Comparison of ENCODE assay signal across 22 cellular contexts in the genomic region with DNA sequence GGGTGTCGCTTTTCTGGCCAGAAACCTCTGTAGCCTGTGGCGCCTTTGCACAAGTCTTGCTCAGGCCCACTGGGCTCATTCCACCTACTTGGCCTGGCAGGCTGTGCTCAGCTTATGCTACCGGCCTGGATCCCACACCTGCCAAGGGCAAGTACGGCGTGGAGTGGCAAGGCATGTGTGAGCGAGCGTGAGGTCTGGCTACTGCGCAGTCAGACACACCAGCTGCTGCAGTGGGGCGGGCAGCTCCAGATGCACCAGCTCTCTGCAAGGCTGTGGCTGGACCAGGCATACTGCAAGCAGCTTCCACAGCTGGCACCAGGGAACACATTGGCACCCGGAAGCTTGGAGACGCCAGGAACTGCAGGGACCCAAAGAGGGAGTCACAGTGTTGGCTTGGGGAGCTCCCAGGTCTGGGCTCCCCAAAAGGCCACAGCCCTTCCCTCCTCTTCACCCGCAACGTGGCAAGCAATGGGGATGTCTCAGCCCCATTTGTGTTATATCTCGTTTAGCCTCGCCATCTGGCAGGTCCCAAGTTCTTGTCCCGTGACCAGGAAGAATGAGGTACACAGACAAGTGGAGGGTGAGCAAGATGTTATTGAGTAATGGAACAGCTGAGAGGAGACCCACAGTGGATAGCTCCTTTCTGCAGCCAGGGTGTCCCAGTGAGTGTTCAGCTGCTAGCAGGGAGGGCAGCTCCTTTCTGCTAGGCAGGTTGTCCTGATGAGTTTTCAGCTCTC. TPM values are rescaled to one million over a fixed set of nuclear protein-coding genes. Genes with fewer than 3 reads are reported as not detected.
DNase-seq lines count a peak whose midpoint lies in the region; ATAC-seq and TF ChIP-seq lines count a peak whose summit lies in the region.
"Had no signal": no experiment of that assay in that cellular context is flagged by ENCODE, and none has a peak within 500 bp of the region (broad histone marks: within the 10 kb centered on the region; RNA-seq: fewer than 3 reads in every experiment).

No MANE protein-coding gene starts in this region.

- peaks cover 19% of the 10 kb centered on the region for H3K36me3 Mint-ChIP-seq in activated CD4-positive, alpha-beta memory T cell treated with anti-CD3 and anti-CD28 coated beads for 36 hours
- H3K36me3 Mint-ChIP-seq in activated CD4-positive, alpha-beta memory T cell treated with anti-CD3 and anti-CD28 coated beads, Interleukin-2, amount 10 ng/mL, durations not matched to agents 7 days and 5 days (ENCODE audit: low read depth) = peaks cover 34% of the 10 kb centered on the region
- peaks cover 34% of the 10 kb centered on the region for H3K36me3 Mint-ChIP-seq in activated B cell treated with CpG ODN at 0.5 μM for 24 hours (ENCODE audit: low read depth)
- H3K36me3 Mint-ChIP-seq in progenitor cell of endocrine pancreas (ENCODE audit: insufficient read depth) = peaks cover 3% of the 10 kb centered on the region
- H3K36me3 Mint-ChIP-seq: natural killer cell had no signal

- H3K27ac Mint-ChIP-seq in activated CD4-positive, alpha-beta memory T cell treated with anti-CD3 and anti-CD28 coated beads for 36 hours = peak overlapping the region; percentile 59
- H3K27ac Mint-ChIP-seq in activated CD4-positive, alpha-beta memory T cell treated with anti-CD3 and anti-CD28 coated beads, Interleukin-2, amount 10 ng/mL, durations not matched to agents 7 days and 5 days = no peak overlapping the region
- peak overlapping the region; percentile 54 for H3K27ac Mint-ChIP-seq in activated B cell treated with CpG ODN at 0.5 μM for 24 hours
- peak overlapping the region; percentile 22 for H3K27ac Mint-ChIP-seq in progenitor cell of endocrine pancreas

- H3K27me3 Mint-ChIP-seq in activated CD4-positive, alpha-beta memory T cell treated with anti-CD3 and anti-CD28 coated beads for 36 hours = no peaks in the 10 kb centered on the region
- no peaks in the 10 kb centered on the region for H3K27me3 Mint-ChIP-seq in activated CD4-positive, alpha-beta memory T cell treated with anti-CD3 and anti-CD28 coated beads, Interleukin-2, amount 10 ng/mL, durations not matched to agents 7 days and 5 days
- no peaks in the 10 kb centered on the region for H3K27me3 Mint-ChIP-seq in activated B cell treated with CpG ODN at 0.5 μM for 24 hours
- no peaks in the 10 kb centered on the region for H3K27me3 Mint-ChIP-seq in progenitor cell of endocrine pancreas
- H3K27me3 Mint-ChIP-seq: activated CD8-positive, alpha-beta memory T cell treated with anti-CD3 and anti-CD28 coated beads, Interleukin-2, amount 10 ng/mL, durations not matched to agents 7 days and 5 days; central memory CD8-positive, alpha-beta T cell had no signal

- CTCF ChIA-PET in activated CD4-positive, alpha-beta memory T cell treated with anti-CD3 and anti-CD28 coated beads for 36 hours (lab: Charles Lee) = interaction anchor here (3.4 kb wide), 1 partner anchor 39 kb away, joined by 26 read pairs; no protein-coding TSS in a partner anchor
- CTCF ChIA-PET in activated CD4-positive, alpha-beta memory T cell treated with anti-CD3 and anti-CD28 coated beads, Interleukin-2, amount 10 ng/mL, durations not matched to agents 7 days and 5 days (lab: Charles Lee) = no interaction called here
- CTCF ChIA-PET in activated B cell treated with CpG ODN at 0.5 μM for 24 hours (lab: Charles Lee) = interaction anchor here (1.5 kb wide), 1 partner anchor 100 kb away, joined by 6 read pairs; no protein-coding TSS in a partner anchor

- DNase-seq in activated CD4-positive, alpha-beta memory T cell treated with anti-CD3 and anti-CD28 coated beads for 36 hours = no peak
- DNase-seq in activated CD4-positive, alpha-beta memory T cell treated with anti-CD3 and anti-CD28 coated beads, Interleukin-2, amount 10 ng/mL, durations not matched to agents 7 days and 5 days = no peak
- DNase-seq in activated B cell treated with CpG ODN at 0.5 μM for 24 hours = no peak
- no peak for DNase-seq in progenitor cell of endocrine pancreas (ENCODE audit: low spot score, unreplicated experiment)
- DNase-seq in NCI-H2029 (lab: John Stamatoyannopoulos, UW) = no peak
- no peak for DNase-seq in NCI-H2029 treated with DMSO at 0.1 percent for 48 hours (lab: John Stamatoyannopoulos, UW)
- DNase-seq: activated CD8-positive, alpha-beta memory T cell treated with anti-CD3 and anti-CD28 coated beads, Interleukin-2, amount 10 ng/mL, durations not matched to agents 7 days and 5 days; activated gamma-delta T cell; aorta; left cardiac atrium; natural killer cell; NCI-H1092 treated with DMSO at 0.1 percent for 48 hours; NCI-H526; PC-3; stomach; T-helper 9 cell; upper lobe of right lung had no signal

- peaks cover 35% of the 10 kb centered on the region for H3K4me1 Mint-ChIP-seq in activated CD4-positive, alpha-beta memory T cell treated with anti-CD3 and anti-CD28 coated beads for 36 hours (ENCODE audit: low read depth)
- H3K4me1 Mint-ChIP-seq in activated CD4-positive, alpha-beta memory T cell treated with anti-CD3 and anti-CD28 coated beads, Interleukin-2, amount 10 ng/mL, durations not matched to agents 7 days and 5 days = peaks cover 30% of the 10 kb centered on the region
- H3K4me1 Mint-ChIP-seq in activated B cell treated with CpG ODN at 0.5 μM for 24 hours (peaks cover 38% of the 10 kb centered on the region), progenitor cell of endocrine pancreas (ENCODE audit: low read depth) (peaks cover 22% of the 10 kb centered on the region)

- no peak for ATAC-seq in activated B cell treated with CpG ODN at 0.5 μM for 24 hours (ENCODE audit: low read depth)
- no peak for ATAC-seq in HG02623 (IDR thresholded peaks at IDR 0.05; ENCODE audit: unreplicated experiment)
- ATAC-seq: A549; activated CD8-positive, alpha-beta memory T cell treated with anti-CD3 and anti-CD28 coated beads, Interleukin-2, amount 10 ng/mL, durations not matched to agents 7 days and 5 days; gastroesophageal sphincter; left cardiac atrium; natural killer cell; PC-3; upper lobe of right lung had no signal

- TF ChIP-seq POLR2A in GM19193 (IDR thresholded peaks at IDR 0.05; ENCODE audit: extremely low read depth, insufficient read depth, insufficient read length) = peak; percentile 8

- peaks cover 2% of the 10 kb centered on the region for H3K9me3 Mint-ChIP-seq in activated CD4-positive, alpha-beta memory T cell treated with anti-CD3 and anti-CD28 coated beads for 36 hours
- H3K9me3 Mint-ChIP-seq in activated CD4-positive, alpha-beta memory T cell treated with anti-CD3 and anti-CD28 coated beads, Interleukin-2, amount 10 ng/mL, durations not matched to agents 7 days and 5 days = no peaks in the 10 kb centered on the region
- H3K9me3 Mint-ChIP-seq in activated B cell treated with CpG ODN at 0.5 μM for 24 hours (no peaks in the 10 kb centered on the region), progenitor cell of endocrine pancreas (ENCODE audit: low read depth) (no peaks in the 10 kb centered on the region)
- H3K9me3 Mint-ChIP-seq: central memory CD8-positive, alpha-beta T cell; natural killer cell had no signal

- no peak for TF ChIP-seq CTCF in activated B cell treated with CpG ODN at 0.5 μM for 24 hours (IDR thresholded peaks at IDR 0.05)
- TF ChIP-seq CTCF in progenitor cell of endocrine pancreas (IDR thresholded peaks at IDR 0.05; ENCODE audit: unreplicated experiment) = no peak

- intact Hi-C loops in activated CD4-positive, alpha-beta memory T cell treated with anti-CD3 and anti-CD28 coated beads for 36 hours (cut with micrococcal nuclease) = loop anchor here (5.0 to 10.0 kb wide), 3 partner anchors 243 to 955 kb away; no protein-coding TSS in a partner anchor
- intact Hi-C loops in activated B cell treated with CpG ODN at 0.5 μM for 24 hours (cut with micrococcal nuclease) = loop anchor here (10.0 kb wide), 1 partner anchor 1145 kb away; a partner anchor contains a TSS

- H3K4me3 Mint-ChIP-seq in activated CD4-positive, alpha-beta memory T cell treated with anti-CD3 and anti-CD28 coated beads for 36 hours = no peak overlapping the region
- no peak overlapping the region for H3K4me3 Mint-ChIP-seq in activated CD4-positive, alpha-beta memory T cell treated with anti-CD3 and anti-CD28 coated beads, Interleukin-2, amount 10 ng/mL, durations not matched to agents 7 days and 5 days
- H3K4me3 Mint-ChIP-seq in activated B cell treated with CpG ODN at 0.5 μM for 24 hours (no peak overlapping the region), progenitor cell of endocrine pancreas (ENCODE audit: low read depth) (no peak overlapping the region)
- H3K4me3 Mint-ChIP-seq: activated CD8-positive, alpha-beta memory T cell treated with anti-CD3 and anti-CD28 coated beads, Interleukin-2, amount 10 ng/mL, durations not matched to agents 7 days and 5 days had no signal

- POLR2A ChIA-PET in activated CD4-positive, alpha-beta memory T cell treated with anti-CD3 and anti-CD28 coated beads for 36 hours (lab: Charles Lee) = interaction anchor here (0.7 to 1.6 kb wide), 3 partner anchors 12 to 14 kb away, joined by 3 to 8 read pairs (median 4); no protein-coding TSS in a partner anchor
- POLR2A ChIA-PET in activated CD4-positive, alpha-beta memory T cell treated with anti-CD3 and anti-CD28 coated beads, Interleukin-2, amount 10 ng/mL, durations not matched to agents 7 days and 5 days (lab: Charles Lee) = interaction anchor here (9.0 kb wide), 1 partner anchor 13 kb away, joined by 266 read pairs; no protein-coding TSS in a partner anchor
- POLR2A ChIA-PET in activated B cell treated with CpG ODN at 0.5 μM for 24 hours (lab: Charles Lee) = interaction anchor here (0.6 to 7.3 kb wide), 4 partner anchors 13 to 366 kb away, joined by 3 to 136 read pairs (median 4); no protein-coding TSS in a partner anchor

RNA-seq across cellular contexts. Expression of a gene that starts 3.8 kb away (rescaled TPM):
- total RNA-seq in activated CD4-positive, alpha-beta memory T cell treated with anti-CD3 and anti-CD28 coated beads for 36 hours = 10 to 100 TPM; 35.8 to 37.8 TPM
- total RNA-seq in activated CD4-positive, alpha-beta memory T cell treated with anti-CD3 and anti-CD28 coated beads, Interleukin-2, amount 10 ng/mL, durations not matched to agents 7 days and 5 days = 10 to 100 TPM; 59.8 to 66.8 TPM
- total RNA-seq in activated B cell treated with CpG ODN at 0.5 μM for 24 hours (96.5 and 102 TPM in 2 replicates), progenitor cell of endocrine pancreas (49.3 and 52.1 TPM in 2 replicates)
